Comparison of ENCODE assay signal across 1 cellular context in genomic region chr6:44077201-44077946, GRCh38.
TF ChIP-seq lines count a peak whose summit lies in the region.

No MANE protein-coding gene starts in this region.

TF ChIP-seq in A549, 52 proteins besides CTCF, POLR2A, EP300 and RAD21 (continued from another document):
- no peak for TF ChIP-seq GATA3 (IDR thresholded peaks at IDR 0.05; ENCODE audit: borderline replicate concordance)
- TF ChIP-seq CHD2 (IDR thresholded peaks at IDR 0.05; ENCODE audit: low read length, partially characterized antibody), result no peak
- no peak for TF ChIP-seq KDM5A (IDR thresholded peaks at IDR 0.05)
- TF ChIP-seq NFE2L2 (conservative IDR thresholded peaks at IDR 0.05; ENCODE audit: low read length), result no peak
